Comparison of ENCODE assay signal across 19 cellular contexts in genomic region chr9:130497139-130497538, GRCh38.
"Had no signal": no experiment of that assay in that cellular context is flagged by ENCODE, and none has a peak within 500 bp of the region (broad histone marks: within the 10 kb centered on the region; RNA-seq: fewer than 3 reads in every experiment).

No MANE protein-coding gene starts in this region.

- ATAC-seq: activated T-cell treated with anti-CD3 and anti-CD28 coated beads, Interleukin-2, amount 50 U/mL, for 72 hours; left lung had no signal

- H3K27ac ChIP-seq: breast epithelium, coronary artery, left lung, prostate gland, right atrium auricular region, tibial artery had no signal

- H3K27me3 ChIP-seq: breast epithelium, left lung, right atrium auricular region, tibial artery had no signal

- H3K36me3 ChIP-seq: breast epithelium, prostate gland had no signal

- H3K4me3 ChIP-seq: breast epithelium, coronary artery, left lung, prostate gland, right atrium auricular region, tibial artery had no signal

- DNase-seq: activated CD4-positive, alpha-beta T cell treated with anti-CD3 and anti-CD28 coated beads, Interleukin-2, amount 50 U/mL, for 4 hours; activated effector memory CD4-positive, alpha-beta T cell treated with anti-CD3 and anti-CD28 coated beads, Interleukin-2, amount 50 U/mL, for 16 hours; activated naive CD4-positive, alpha-beta T cell treated with anti-CD3 and anti-CD28 coated beads, Interleukin-2, amount 50 U/mL, for 16 hours; activated T-cell treated with anti-CD3 and anti-CD28 coated beads, Interleukin-2, amount 50 U/mL, for 72 hours; aorta; erythroblast; foreskin melanocyte; glutamatergic neuron; kidney; left lung; mammary epithelial cell; midbrain; stimulated activated CD4-positive, alpha-beta T cell treated with anti-CD3 and anti-CD28 coated beads, Interleukin-2, amount 100 ng/mL, for 24 hours; stimulated activated naive CD4-positive, alpha-beta T cell treated with Interleukin-2 at 50 U/mL for 16 hours; tibial artery had no signal

- H3K4me1 ChIP-seq: breast epithelium, left lung, right atrium auricular region, tibial artery had no signal

- H3K9me3 ChIP-seq: prostate gland had no signal
